ENCODE assay signal across 24 cellular contexts in genomic region chr1:69613414-69613813, GRCh38. TPM values are rescaled to one million over a fixed set of nuclear protein-coding genes. Genes with fewer than 3 reads are reported as not detected.
"Had no signal": no experiment of that assay in that cellular context is flagged by ENCODE, and none has a peak within 500 bp of the region (broad histone marks: within the 10 kb centered on the region; RNA-seq: fewer than 3 reads in every experiment).

No MANE protein-coding gene starts in this region.

- ATAC-seq: activated naive CD4-positive, alpha-beta T cell treated with anti-CD3 and anti-CD28 coated beads, Interleukin-2, amount 50 U/mL, for 72 hours; activated naive CD8-positive, alpha-beta T cell treated with anti-CD3 and anti-CD28 coated beads, Interleukin-2, amount 50 U/mL, for 24 hours; activated T-cell treated with anti-CD3 and anti-CD28 coated beads, Interleukin-2, amount 50 U/mL, for 4 hours; PC-3 had no signal

- H3K9me3 Mint-ChIP-seq: activated CD4-positive, alpha-beta memory T cell treated with anti-CD3 and anti-CD28 coated beads for 36 hours; activated CD4-positive, alpha-beta T cell treated with anti-CD3 and anti-CD28 coated beads, Interleukin-2, amount 10 ng/mL, durations not matched to agents 7 days and 5 days; activated naive CD8-positive, alpha-beta T cell treated with anti-CD3 and anti-CD28 coated beads, Interleukin-2, amount 50 U/mL, for 24 hours had no signal

- H3K36me3 ChIP-seq: brain microvascular endothelial cell had no signal

- H3K4me3 Mint-ChIP-seq: activated B cell treated with CpG ODN at 0.5 μM for 24 hours; activated CD4-positive, alpha-beta memory T cell treated with anti-CD3 and anti-CD28 coated beads for 36 hours; activated CD4-positive, alpha-beta T cell treated with anti-CD3 and anti-CD28 coated beads, Interleukin-2, amount 10 ng/mL, durations not matched to agents 7 days and 5 days; activated naive CD8-positive, alpha-beta T cell treated with anti-CD3 and anti-CD28 coated beads, Interleukin-2, amount 50 U/mL, for 24 hours; activated T-cell treated with anti-CD3 and anti-CD28 coated beads, Interleukin-2, amount 50 U/mL, for 4 hours; T-helper 1 cell treated with Interleukin-12 subunit alpha and Interleukin-12 subunit beta and Interleukin-4 antibody, amounts not matched to agents 30 μg/mL and 1 μg/mL, for 36 hours had no signal

- H3K27ac Mint-ChIP-seq: activated B cell treated with CpG ODN at 0.5 μM for 24 hours; activated CD4-positive, alpha-beta memory T cell treated with anti-CD3 and anti-CD28 coated beads for 36 hours; activated CD4-positive, alpha-beta T cell treated with anti-CD3 and anti-CD28 coated beads, Interleukin-2, amount 10 ng/mL, durations not matched to agents 7 days and 5 days; activated naive CD4-positive, alpha-beta T cell treated with anti-CD3 and anti-CD28 coated beads, Interleukin-2, amount 50 U/mL, for 72 hours; activated naive CD8-positive, alpha-beta T cell treated with anti-CD3 and anti-CD28 coated beads, Interleukin-2, amount 50 U/mL, for 24 hours; T-helper 1 cell treated with Interleukin-12 subunit alpha and Interleukin-12 subunit beta and Interleukin-4 antibody, amounts not matched to agents 30 μg/mL and 1 μg/mL, for 36 hours had no signal

- H3K27ac ChIP-seq: brain microvascular endothelial cell had no signal

- FAIRE-seq: astrocyte, RCC 7860 had no signal

- H3K27me3 ChIP-seq: brain microvascular endothelial cell had no signal

- DNase-seq: activated B cell treated with CpG ODN at 0.5 μM for 24 hours; activated CD4-positive, alpha-beta memory T cell treated with anti-CD3 and anti-CD28 coated beads for 36 hours; activated CD4-positive, alpha-beta T cell treated with anti-CD3 and anti-CD28 coated beads, Interleukin-2, amount 10 ng/mL, durations not matched to agents 7 days and 5 days; activated CD8-positive, alpha-beta memory T cell treated with anti-CD3 and anti-CD28 coated beads for 24 hours; activated effector memory CD4-positive, alpha-beta T cell treated with anti-CD3 and anti-CD28 coated beads, Interleukin-2, amount 50 U/mL, for 16 hours; activated naive CD4-positive, alpha-beta T cell treated with Interleukin-2 at 50 U/mL for 16 hours; activated naive CD8-positive, alpha-beta T cell treated with anti-CD3 and anti-CD28 coated beads, Interleukin-2, amount 50 U/mL, for 24 hours; activated T-cell treated with anti-CD3 and anti-CD28 coated beads, Interleukin-2, amount 50 U/mL, for 4 hours; amygdala; brain microvascular endothelial cell; caudate nucleus; MM.1S; NCI-H1105; NCI-H1436 treated with DMSO at 0.1 percent for 48 hours; NCI-H187; NCI-H2081; NCI-H524; PC-3; SHP77 treated with DMSO at 0.1 percent for 48 hours had no signal

- H3K27me3 Mint-ChIP-seq: activated B cell treated with CpG ODN at 0.5 μM for 24 hours; activated CD4-positive, alpha-beta memory T cell treated with anti-CD3 and anti-CD28 coated beads for 36 hours; activated CD4-positive, alpha-beta T cell treated with anti-CD3 and anti-CD28 coated beads, Interleukin-2, amount 10 ng/mL, durations not matched to agents 7 days and 5 days; activated naive CD8-positive, alpha-beta T cell treated with anti-CD3 and anti-CD28 coated beads, Interleukin-2, amount 50 U/mL, for 24 hours had no signal

- H3K4me1 Mint-ChIP-seq: activated B cell treated with CpG ODN at 0.5 μM for 24 hours; activated CD4-positive, alpha-beta T cell treated with anti-CD3 and anti-CD28 coated beads, Interleukin-2, amount 10 ng/mL, durations not matched to agents 7 days and 5 days had no signal

RNA-seq across cellular contexts. Expression of gene LRRC7, which starts 45.7 kb away (rescaled TPM):
- total RNA-seq: activated B cell treated with CpG ODN at 0.5 μM for 24 hours; activated CD4-positive, alpha-beta memory T cell treated with anti-CD3 and anti-CD28 coated beads for 36 hours; activated CD4-positive, alpha-beta T cell treated with anti-CD3 and anti-CD28 coated beads, Interleukin-2, amount 10 ng/mL, durations not matched to agents 7 days and 5 days; SK-MEL-5 had no signal
